ENCODE assay signal across 22 cellular contexts in the genomic region with DNA sequence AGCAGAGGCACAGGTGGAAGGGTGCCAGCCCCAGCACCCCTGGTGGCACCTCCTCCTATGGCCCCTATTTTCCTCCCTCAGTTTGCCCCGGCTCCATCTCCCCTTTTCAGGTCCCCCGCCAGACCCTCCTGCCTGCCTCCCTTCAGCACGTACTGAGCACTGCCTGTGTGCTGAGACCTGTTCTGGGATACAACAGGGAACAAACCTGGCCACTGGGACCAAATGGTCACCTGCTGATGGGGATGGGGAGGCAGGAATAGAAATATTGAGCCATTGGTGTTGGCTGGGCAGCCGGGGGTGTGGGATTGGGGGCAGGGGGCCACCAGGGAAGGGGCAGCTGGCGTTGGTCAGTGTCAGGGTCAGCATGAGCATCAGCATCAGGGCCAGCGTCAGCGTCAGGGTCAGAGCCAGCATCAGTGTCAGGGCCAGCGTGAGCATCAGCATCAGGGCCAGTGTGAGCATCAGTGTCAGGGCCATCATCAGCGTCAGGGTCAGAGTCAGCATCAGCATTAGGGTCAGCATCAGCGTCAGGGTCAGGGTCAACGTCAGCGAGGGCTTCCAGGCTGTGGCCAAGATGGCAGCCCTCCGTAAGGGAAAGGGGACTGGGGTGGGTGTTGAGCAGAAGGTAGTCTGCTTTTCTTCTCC.
"Had no signal": no experiment of that assay in that cellular context is flagged by ENCODE, and none has a peak within 500 bp of the region (broad histone marks: within the 10 kb centered on the region; RNA-seq: fewer than 3 reads in every experiment).

No MANE protein-coding gene starts in this region.

- H3K4me3 Mint-ChIP-seq: activated CD4-positive, alpha-beta T cell treated with anti-CD3 and anti-CD28 coated beads for 36 hours; stimulated activated memory B cell treated with anti-CD40 and anti-IgM and Interleukin-4, amounts not matched to agents 10 μg/mL and 1 μg/mL and 100 μg/mL, for 72 hours; stimulated activated naive CD8-positive, alpha-beta T cell treated with anti-CD3 and anti-CD28 coated beads, Interleukin-15, amount 100 ng/mL, for 72 hours had no signal

- H3K36me3 ChIP-seq: prostate gland had no signal

- H3K27ac ChIP-seq: brain microvascular endothelial cell, left ventricle myocardium inferior, pancreas, prostate gland, thyroid gland had no signal

- H3K4me3 ChIP-seq: left ventricle myocardium inferior, pancreas, prostate gland, thyroid gland had no signal

- H3K27me3 Mint-ChIP-seq: activated CD4-positive, alpha-beta T cell treated with anti-CD3 and anti-CD28 coated beads for 36 hours; stimulated activated memory B cell treated with anti-CD40 and anti-IgM and Interleukin-4, amounts not matched to agents 10 μg/mL and 1 μg/mL and 100 μg/mL, for 72 hours; stimulated activated naive CD8-positive, alpha-beta T cell treated with anti-CD3 and anti-CD28 coated beads, Interleukin-15, amount 100 ng/mL, for 72 hours had no signal

- H3K9me3 Mint-ChIP-seq: stimulated activated memory B cell treated with anti-CD40 and anti-IgM and Interleukin-4, amounts not matched to agents 10 μg/mL and 1 μg/mL and 100 μg/mL, for 72 hours; stimulated activated naive CD8-positive, alpha-beta T cell treated with anti-CD3 and anti-CD28 coated beads, Interleukin-15, amount 100 ng/mL, for 72 hours had no signal

- H3K27ac Mint-ChIP-seq: activated CD4-positive, alpha-beta T cell treated with anti-CD3 and anti-CD28 coated beads for 36 hours; stimulated activated memory B cell treated with anti-CD40 and anti-IgM and Interleukin-4, amounts not matched to agents 10 μg/mL and 1 μg/mL and 100 μg/mL, for 72 hours; stimulated activated naive CD8-positive, alpha-beta T cell treated with anti-CD3 and anti-CD28 coated beads, Interleukin-15, amount 100 ng/mL, for 72 hours had no signal

- H3K9me3 ChIP-seq: left ventricle myocardium inferior, pancreas, prostate gland, thyroid gland had no signal

- DNase-seq: activated CD4-positive, alpha-beta T cell treated with anti-CD3 and anti-CD28 coated beads for 36 hours; activated CD4-positive, CD25-positive, alpha-beta regulatory T cell; activated CD8-positive, alpha-beta memory T cell treated with anti-CD3 and anti-CD28 coated beads for 24 hours; activated effector memory CD4-positive, alpha-beta T cell treated with Interleukin-2 at 50 U/mL for 16 hours; activated naive CD4-positive, alpha-beta T cell treated with Interleukin-2 at 50 U/mL for 16 hours; amniotic stem cell; brain microvascular endothelial cell; central memory CD4-positive, alpha-beta T cell; effector CD8-positive, alpha-beta T cell; left ventricle myocardium inferior; nucleus accumbens; pancreas; retina; small intestine; stimulated activated CD4-positive, alpha-beta T cell treated with anti-CD3 and anti-CD28 coated beads, Interleukin-4, amount 100 ng/mL, for 4 hours; stimulated activated CD8-positive, alpha-beta memory T cell treated with anti-CD3 and anti-CD28 coated beads, Interleukin-4, amount 100 ng/mL, for 48 hours; stimulated activated naive CD8-positive, alpha-beta T cell treated with anti-CD3 and anti-CD28 coated beads, Interleukin-15, amount 100 ng/mL, for 72 hours; substantia nigra had no signal

- H3K27me3 ChIP-seq: brain microvascular endothelial cell, pancreas, thyroid gland had no signal

- H3K4me1 ChIP-seq: prostate gland had no signal

- ATAC-seq: activated CD4-positive, alpha-beta T cell treated with anti-CD3 and anti-CD28 coated beads for 36 hours; pancreas; sciatic nerve; stimulated activated memory B cell treated with anti-CD40 and anti-IgM and Interleukin-4, amounts not matched to agents 10 μg/mL and 1 μg/mL and 100 μg/mL, for 72 hours; stimulated activated naive CD8-positive, alpha-beta T cell treated with anti-CD3 and anti-CD28 coated beads, Interleukin-15, amount 100 ng/mL, for 72 hours had no signal
